1 cellular context compared by ENCODE assay signal in the genomic region with DNA sequence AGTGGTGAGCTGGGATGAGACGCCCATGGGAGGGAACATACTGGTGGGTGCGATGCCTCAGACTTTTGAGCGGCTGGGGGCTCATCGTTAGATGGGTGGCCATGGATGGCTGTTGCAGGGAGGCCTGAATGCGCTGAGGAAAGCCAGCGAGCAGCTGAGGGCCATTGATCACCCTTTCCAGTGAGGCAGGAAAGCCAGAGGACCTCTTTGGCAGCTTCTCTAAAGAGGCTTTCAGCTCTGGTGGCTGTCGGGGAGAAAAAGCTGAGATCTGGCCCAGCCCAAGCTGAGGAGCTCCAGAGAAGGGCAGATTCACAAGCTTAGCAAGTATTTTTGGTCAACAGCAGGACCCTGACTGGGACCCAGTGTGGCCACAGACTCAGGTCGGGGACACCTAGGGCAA.
TF ChIP-seq lines count a peak whose summit lies in the region.

No MANE protein-coding gene starts in this region.

TF ChIP-seq in HepG2, 621 proteins besides CTCF, POLR2A, EP300 and RAD21:
- no peak for TF ChIP-seq RBAK (CRISPR knock-in tag; IDR thresholded peaks at IDR 0.05)
